In genomic region chr5:112264151-112264550, GRCh38 we compare ENCODE assay signal across 30 cellular contexts.
"Had no signal": no experiment of that assay in that cellular context is flagged by ENCODE, and none has a peak within 500 bp of the region (broad histone marks: within the 10 kb centered on the region; RNA-seq: fewer than 3 reads in every experiment).

No MANE protein-coding gene starts in this region.

- H3K4me3 ChIP-seq: MG63 had no signal

- DNase-seq: Karpas-422, Kasumi-1, KBM-7, KG1, MG63, MM.1S, MV-4-11, NCI-H1048, NCI-H1092, NCI-H1092 treated with DMSO at 0.1 percent for 48 hours, NCI-H1105, NCI-H1105 treated with DMSO at 0.1 percent for 48 hours, NCI-H1417 treated with DMSO at 0.1 percent for 48 hours, NCI-H1436, NCI-H1436 treated with DMSO at 0.1 percent for 48 hours, NCI-H146, NCI-H1694, NCI-H1694 treated with DMSO at 0.1 percent for 48 hours, NCI-H1930, NCI-H2081, NCI-H2081 treated with DMSO at 0.1 percent for 48 hours, NCI-H2107, NCI-H2171, NCI-H2171 treated with DMSO at 0.1 percent for 48 hours, NCI-H2227 treated with DMSO at 0.1 percent for 48 hours, NCI-H226, NCI-H345, NCI-H446, NCI-H446 treated with DMSO at 0.1 percent for 48 hours had no signal

- H3K27ac ChIP-seq: KMS-11 had no signal

- H3K9me3 ChIP-seq: MG63 had no signal

- H3K36me3 ChIP-seq: MG63 had no signal
